Comparison of ENCODE assay signal across 7 cellular contexts in the genomic region with DNA sequence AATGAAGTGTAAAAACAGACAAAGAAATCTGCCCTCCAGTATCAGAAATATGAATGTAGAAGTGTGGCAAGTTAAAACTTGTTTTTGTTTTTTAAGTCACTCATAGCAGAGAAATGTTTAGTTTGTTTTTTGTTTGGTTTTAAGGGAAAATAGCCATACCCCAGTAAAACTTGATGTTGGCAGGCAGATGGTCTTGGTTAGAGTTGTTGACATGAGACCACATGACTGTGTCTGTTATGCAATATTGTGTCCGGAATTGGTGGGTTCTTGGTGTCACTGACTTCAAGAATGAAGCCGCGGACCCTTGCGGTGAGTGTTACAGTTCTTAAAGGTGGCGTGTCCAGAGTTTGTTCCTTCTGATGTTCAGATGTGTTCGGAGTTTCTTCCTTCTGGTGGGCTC.
DNase-seq lines count a peak whose midpoint lies in the region; FAIRE-seq and TF ChIP-seq lines count a peak whose summit lies in the region.
"Not testable (repeated sequence)": the region's sequence is repeated elsewhere in the genome, so short reads cannot be mapped to it uniquely, and the experiment has no call there.

No MANE protein-coding gene starts in this region.

- peak; percentile 77 for FAIRE-seq in endometrium (lab: Jason Lieb, UNC)

- peak overlapping the region; percentile 60 to 72 for H3K4me3 Mint-ChIP-seq in CD14-positive monocyte
- not testable (repeated sequence) for H3K4me3 Mint-ChIP-seq in MCF 10A (ENCODE audit: unreplicated experiment); neural crest cell

- not testable (repeated sequence) for H3K4me3 ChIP-seq in fibroblast of villous mesenchyme (ENCODE audit: low read depth, low read length)

- H3K4me1 Mint-ChIP-seq in CD14-positive monocyte (peaks cover 19% of the 10 kb centered on the region), MCF 10A (ENCODE audit: insufficient read depth, unreplicated experiment) (peaks cover 15% of the 10 kb centered on the region), neural crest cell (peaks cover 23% of the 10 kb centered on the region)

- not testable (repeated sequence) for H3K27me3 Mint-ChIP-seq in CD14-positive monocyte (ENCODE audit: low read depth in 3 of 3); MCF 10A (ENCODE audit: insufficient read depth, unreplicated experiment); neural crest cell (ENCODE audit: low read depth)

- POLR2A ChIA-PET in MCF 10A (lab: Yijun Ruan, JAX) = not testable (repeated sequence)

- DNase-seq in CD14-positive monocyte (ENCODE audit: low spot score); MCF 10A (ENCODE audit: unreplicated experiment); neural crest cell (ENCODE audit: low read depth, low spot score): not testable (repeated sequence)
- DNase-seq in MV-4-11 (lab: John Stamatoyannopoulos, UW) = peak; percentile 55
- peak; percentile 53 for DNase-seq in fibroblast of gingiva (ENCODE audit: low read depth)
- peak; percentile 42 for DNase-seq in fibroblast of villous mesenchyme (ENCODE audit: low read depth)

- intact Hi-C loops in CD14-positive monocyte (cut with micrococcal nuclease); MCF 10A (cut with micrococcal nuclease): not testable (repeated sequence)

- not testable (repeated sequence) for TF ChIP-seq CTCF in CD14-positive monocyte (IDR thresholded peaks at IDR 0.05); MCF 10A (IDR thresholded peaks at IDR 0.05; ENCODE audit: unreplicated experiment); fibroblast of villous mesenchyme (IDR thresholded peaks at IDR 0.05; ENCODE audit: insufficient read depth, low read depth, low read length); neural crest cell (conservative IDR thresholded peaks at IDR 0.05)

- H3K9me3 Mint-ChIP-seq in CD14-positive monocyte = peaks cover 5 to 14% (median 8%) of the 10 kb centered on the region in 7 donors
- not testable (repeated sequence) for H3K9me3 Mint-ChIP-seq in MCF 10A (ENCODE audit: unreplicated experiment); neural crest cell

- H3K27ac Mint-ChIP-seq in CD14-positive monocyte (peak overlapping the region in 1 of 7 donors; percentile 58), MCF 10A (ENCODE audit: low read depth, unreplicated experiment) (peak overlapping the region; percentile 53), neural crest cell (ENCODE audit: unreplicated experiment) (peak overlapping the region; percentile 14)

- CTCF ChIA-PET in MCF 10A (lab: Yijun Ruan, JAX) = interaction anchor here (0.6 kb wide), 1 partner anchor 355 kb away, joined by 3 read pairs; no protein-coding TSS in a partner anchor

- H3K36me3 Mint-ChIP-seq in CD14-positive monocyte; MCF 10A (ENCODE audit: insufficient read depth, unreplicated experiment): not testable (repeated sequence)
- peaks cover 15% of the 10 kb centered on the region for H3K36me3 Mint-ChIP-seq in neural crest cell (ENCODE audit: low read depth)

- BruUV-seq in MCF 10A (replicated peaks; lab: Mats Ljungman, UMichigan) = not testable (repeated sequence)
